ENCODE assay signal across 1 cellular context in genomic region chr9:100715100-100715379, GRCh38.
TF ChIP-seq lines count a peak whose summit lies in the region.

No MANE protein-coding gene starts in this region.

TF ChIP-seq in WTC11, 78 proteins besides CTCF, POLR2A, EP300 and RAD21 (continued from another document):
- TF ChIP-seq, protein P1, sequence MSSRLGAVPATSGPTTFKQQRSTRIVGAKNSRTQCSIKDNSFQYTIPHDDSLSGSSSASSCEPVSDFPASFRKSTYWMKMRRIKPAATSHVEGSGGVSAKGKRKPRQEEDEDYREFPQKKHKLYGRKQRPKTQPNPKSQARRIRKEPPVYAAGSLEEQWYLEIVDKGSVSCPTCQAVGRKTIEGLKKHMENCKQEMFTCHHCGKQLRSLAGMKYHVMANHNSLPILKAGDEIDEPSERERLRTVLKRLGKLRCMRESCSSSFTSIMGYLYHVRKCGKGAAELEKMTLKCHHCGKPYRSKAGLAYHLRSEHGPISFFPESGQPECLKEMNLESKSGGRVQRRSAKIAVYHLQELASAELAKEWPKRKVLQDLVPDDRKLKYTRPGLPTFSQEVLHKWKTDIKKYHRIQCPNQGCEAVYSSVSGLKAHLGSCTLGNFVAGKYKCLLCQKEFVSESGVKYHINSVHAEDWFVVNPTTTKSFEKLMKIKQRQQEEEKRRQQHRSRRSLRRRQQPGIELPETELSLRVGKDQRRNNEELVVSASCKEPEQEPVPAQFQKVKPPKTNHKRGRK (CRISPR knock-in tag; IDR thresholded peaks at IDR 0.05; ENCODE audit: borderline replicate concordance), result no peak
- TF ChIP-seq ATF1 (CRISPR knock-in tag; IDR thresholded peaks at IDR 0.05) (no peak), ZNF423 (CRISPR knock-in tag; IDR thresholded peaks at IDR 0.05) (no peak)
